1 cellular context compared by ENCODE assay signal in genomic region chr14:23045419-23046357, GRCh38.
TF ChIP-seq lines count a peak whose summit lies in the region.

No MANE protein-coding gene starts in this region.

TF ChIP-seq in IMR-90, 13 proteins besides CTCF, POLR2A, EP300 and RAD21:
- TF ChIP-seq USF2 (IDR thresholded peaks at IDR 0.05; ENCODE audit: low read depth, low read length) (no peak), CHD1 (IDR thresholded peaks at IDR 0.05; ENCODE audit: low read depth, low read length) (no peak), RFX5 (IDR thresholded peaks at IDR 0.05; ENCODE audit: low read depth, low read length) (no peak), NFE2L2 (IDR thresholded peaks at IDR 0.05; ENCODE audit: low read depth, low read length) (no peak), RCOR1 (IDR thresholded peaks at IDR 0.05; ENCODE audit: insufficient replicate concordance, low read length) (no peak), MAZ (IDR thresholded peaks at IDR 0.05; ENCODE audit: borderline replicate concordance, low read depth, low read length) (no peak), MXI1 (IDR thresholded peaks at IDR 0.05; ENCODE audit: borderline replicate concordance, low read depth, low read length) (no peak), BHLHE40 (IDR thresholded peaks at IDR 0.05; ENCODE audit: low read depth, low read length) (no peak), FOS (IDR thresholded peaks at IDR 0.05; ENCODE audit: low read depth, low read length) (no peak), MAFK (IDR thresholded peaks at IDR 0.05; ENCODE audit: low read depth, low read length) (no peak), ELK1 (IDR thresholded peaks at IDR 0.05; ENCODE audit: borderline replicate concordance, low read depth, low read length) (no peak), SMC3 (IDR thresholded peaks at IDR 0.05; ENCODE audit: low read depth, low read length) (no peak), CEBPB (IDR thresholded peaks at IDR 0.05; ENCODE audit: low read depth, low read length) (no peak)
TF ChIP-seq in IMR-90: peak in this region for 0.
